ENCODE assay signal across 11 cellular contexts in genomic region chr12:121657305-121658008, GRCh38. TPM values are rescaled to one million over a fixed set of nuclear protein-coding genes. Genes with fewer than 3 reads are reported as not detected.
A peak's percentile ranks its signal among the peaks of the same experiment; 100 is the strongest.
DNase-seq lines count a peak whose midpoint lies in the region; ATAC-seq and TF ChIP-seq lines count a peak whose summit lies in the region.
"Had no signal": no experiment of that assay in that cellular context is flagged by ENCODE, and none has a peak within 500 bp of the region (broad histone marks: within the 10 kb centered on the region; RNA-seq: fewer than 3 reads in every experiment).

No MANE protein-coding gene starts in this region.

- intact Hi-C loops in CD8-positive, alpha-beta T cell (cut with DNase I, micrococcal nuclease): loop anchor here in 1 of 2 experiments (2.0 kb wide), 1 partner anchor 15 kb away; no protein-coding TSS in a partner anchor
- intact Hi-C loops in activated T-helper 2 cell treated with anti-CD3 and anti-CD28 coated beads, Interferon-gamma antibody, Interleukin-2, Interleukin-4, amounts not matched to agents 10 μg/mL and 5 μg/mL and 100 μg/mL, durations not matched to agents 14 hours and 24 hours and 36 hours (cut with micrococcal nuclease): loop anchor here (1.0 to 2.0 kb wide), 2 partner anchors 30 to 67 kb away; no protein-coding TSS in a partner anchor
- intact Hi-C loops in gastrocnemius medialis (cut with DNase I; ENCODE audit: low total_unique reads): no loop called here

- peaks cover 66% of the 10 kb centered on the region for H3K4me1 Mint-ChIP-seq in CD8-positive, alpha-beta T cell (ENCODE audit: low read depth)
- H3K4me1 Mint-ChIP-seq in activated T-helper 2 cell treated with anti-CD3 and anti-CD28 coated beads, Interferon-gamma antibody, Interleukin-2, Interleukin-4, amounts not matched to agents 10 μg/mL and 5 μg/mL and 100 μg/mL, durations not matched to agents 14 hours and 24 hours and 36 hours (ENCODE audit: low read depth): peaks cover 51% of the 10 kb centered on the region
- peaks cover 24% of the 10 kb centered on the region for H3K4me1 Mint-ChIP-seq in mesothelial cell of epicardium

- CTCF ChIA-PET in CD8-positive, alpha-beta T cell (lab: Charles Lee): interaction anchor here (0.9 to 5.2 kb wide), 6 partner anchors 12 to 105 kb away, joined by 3 to 39 read pairs (median 4); partner anchors contain the start of genes MORN3 and ORAI1

- H3K36me3 ChIP-seq in CD8-positive, alpha-beta T cell (ENCODE audit: insufficient read depth, low read length): no peaks in the 10 kb centered on the region
- H3K36me3 ChIP-seq in gastrocnemius medialis (no peaks in the 10 kb centered on the region), H7 (replicated peaks; ENCODE audit: control insufficient read depth, insufficient read depth, low read length) (no peaks in the 10 kb centered on the region)

- no peak overlapping the region for H3K4me3 Mint-ChIP-seq in CD8-positive, alpha-beta T cell
- H3K4me3 Mint-ChIP-seq in activated T-helper 2 cell treated with anti-CD3 and anti-CD28 coated beads, Interferon-gamma antibody, Interleukin-2, Interleukin-4, amounts not matched to agents 10 μg/mL and 5 μg/mL and 100 μg/mL, durations not matched to agents 14 hours and 24 hours and 36 hours (ENCODE audit: low read depth): peak overlapping the region; percentile 1
- H3K4me3 Mint-ChIP-seq in mesothelial cell of epicardium: no peak overlapping the region

- no peak overlapping the region for H3K27ac ChIP-seq in CD8-positive, alpha-beta T cell (ENCODE audit: low read depth, low read length)
- no peak overlapping the region for H3K27ac ChIP-seq in gastrocnemius medialis

- no peaks in the 10 kb centered on the region for H3K9me3 ChIP-seq in CD8-positive, alpha-beta T cell (ENCODE audit: low read length)
- no peaks in the 10 kb centered on the region for H3K9me3 ChIP-seq in gastrocnemius medialis

- POLR2A ChIA-PET in CD8-positive, alpha-beta T cell (lab: Charles Lee): interaction anchor here (0.6 to 2.9 kb wide), 6 partner anchors 8 to 30 kb away, joined by 4 to 20 read pairs (median 4); partner anchors contain the start of gene ORAI1

- H3K27me3 Mint-ChIP-seq in CD8-positive, alpha-beta T cell (ENCODE audit: low read depth): no peaks in the 10 kb centered on the region
- H3K27me3 Mint-ChIP-seq in activated T-helper 2 cell treated with anti-CD3 and anti-CD28 coated beads, Interferon-gamma antibody, Interleukin-2, Interleukin-4, amounts not matched to agents 10 μg/mL and 5 μg/mL and 100 μg/mL, durations not matched to agents 14 hours and 24 hours and 36 hours (ENCODE audit: low read depth): no peaks in the 10 kb centered on the region
- H3K27me3 Mint-ChIP-seq in mesothelial cell of epicardium (ENCODE audit: low read depth): no peaks in the 10 kb centered on the region

- H3K36me3 Mint-ChIP-seq in CD8-positive, alpha-beta T cell: peaks cover 11% of the 10 kb centered on the region
- peaks cover 12% of the 10 kb centered on the region for H3K36me3 Mint-ChIP-seq in activated T-helper 2 cell treated with anti-CD3 and anti-CD28 coated beads, Interferon-gamma antibody, Interleukin-2, Interleukin-4, amounts not matched to agents 10 μg/mL and 5 μg/mL and 100 μg/mL, durations not matched to agents 14 hours and 24 hours and 36 hours (ENCODE audit: low read depth)
- H3K36me3 Mint-ChIP-seq in mesothelial cell of epicardium: peaks cover 2% of the 10 kb centered on the region

- H3K4me1 ChIP-seq in CD8-positive, alpha-beta T cell (ENCODE audit: insufficient read depth, low read length): peaks cover 43% of the 10 kb centered on the region
- H3K4me1 ChIP-seq in gastrocnemius medialis: no peaks in the 10 kb centered on the region

- TF ChIP-seq POLR2A in gastrocnemius medialis (IDR thresholded peaks at IDR 0.05): no peak

- H3K9me3 Mint-ChIP-seq in CD8-positive, alpha-beta T cell: no peaks in the 10 kb centered on the region
- H3K9me3 Mint-ChIP-seq in activated T-helper 2 cell treated with anti-CD3 and anti-CD28 coated beads, Interferon-gamma antibody, Interleukin-2, Interleukin-4, amounts not matched to agents 10 μg/mL and 5 μg/mL and 100 μg/mL, durations not matched to agents 14 hours and 24 hours and 36 hours: no peaks in the 10 kb centered on the region
- no peaks in the 10 kb centered on the region for H3K9me3 Mint-ChIP-seq in mesothelial cell of epicardium

- DNase-seq in CD8-positive, alpha-beta T cell: no peak
- DNase-seq in KBM-7 (peak; percentile 40), mesothelial cell of epicardium (ENCODE audit: low spot score in 2 of 2, unreplicated experiment in 2 of 2) (no peak), NCI-H345 (lab: John Stamatoyannopoulos, UW) (no peak), gastrocnemius medialis (no peak), NCI-H2081 (lab: John Stamatoyannopoulos, UW) (no peak), H7 (no peak)
- DNase-seq in activated T-helper 2 cell treated with anti-CD3 and anti-CD28 coated beads, Interferon-gamma antibody, Interleukin-2, Interleukin-4, amounts not matched to agents 10 μg/mL and 5 μg/mL and 100 μg/mL, durations not matched to agents 14 hours and 24 hours and 36 hours (ENCODE audit: low spot score): no peak
- DNase-seq: activated gamma-delta T cell treated with Interleukin-2 at 50 U/mL for 16 hours, midbrain had no signal

- ATAC-seq in CD8-positive, alpha-beta T cell: no peak
- ATAC-seq in gastrocnemius medialis: no peak

- in situ Hi-C loops in KBM-7 (cut with MboI; ENCODE audit: low pct_unique_long_range_greater_than_20kb, low sequenced_read_pairs): no loop called here
- in situ Hi-C loops in gastrocnemius medialis (cut with MboI; ENCODE audit: low sequenced_read_pairs in 4 of 4): no loop called here

- H3K4me3 ChIP-seq in CD8-positive, alpha-beta T cell (ENCODE audit: low read depth, low read length): no peak overlapping the region
- H3K4me3 ChIP-seq in gastrocnemius medialis: no peak overlapping the region
- no peak overlapping the region for H3K4me3 ChIP-seq in H7 (ENCODE audit: insufficient read depth, low read depth, low read length)

- no peaks in the 10 kb centered on the region for H3K27me3 ChIP-seq in CD8-positive, alpha-beta T cell (ENCODE audit: insufficient read depth, low read length)
- H3K27me3 ChIP-seq in gastrocnemius medialis: no peaks in the 10 kb centered on the region
- no peaks in the 10 kb centered on the region for H3K27me3 ChIP-seq in H7 (ENCODE audit: control insufficient read depth, insufficient read depth, low read length)

- no peak for TF ChIP-seq CTCF in CD8-positive, alpha-beta T cell (IDR thresholded peaks at IDR 0.05)
- TF ChIP-seq CTCF in mesothelial cell of epicardium (IDR thresholded peaks at IDR 0.05; ENCODE audit: unreplicated experiment) (no peak), gastrocnemius medialis (IDR thresholded peaks at IDR 0.05 in 4 of 5, conservative IDR thresholded peaks at IDR 0.05 in 1 of 5) (no peak)

- peak overlapping the region; percentile 97 for H3K27ac Mint-ChIP-seq in CD8-positive, alpha-beta T cell
- H3K27ac Mint-ChIP-seq in activated T-helper 2 cell treated with anti-CD3 and anti-CD28 coated beads, Interferon-gamma antibody, Interleukin-2, Interleukin-4, amounts not matched to agents 10 μg/mL and 5 μg/mL and 100 μg/mL, durations not matched to agents 14 hours and 24 hours and 36 hours: peak overlapping the region; percentile 60
- H3K27ac Mint-ChIP-seq in mesothelial cell of epicardium: peak overlapping the region; percentile 78

RNA-seq across cellular contexts. Expression of gene MORN3, which starts 12.0 kb away (rescaled TPM):
- total RNA-seq in CD8-positive, alpha-beta T cell: 1 to 10 TPM; 6.7 to 7.5 TPM
- total RNA-seq in activated T-helper 2 cell treated with anti-CD3 and anti-CD28 coated beads, Interferon-gamma antibody, Interleukin-2, Interleukin-4, amounts not matched to agents 10 μg/mL and 5 μg/mL and 100 μg/mL, durations not matched to agents 14 hours and 24 hours and 36 hours: 0.34 and 0.37 TPM in 2 replicates
- 0.69 to 1.2 TPM (median 0.99 TPM) in 3 replicates for total RNA-seq in mesothelial cell of epicardium
- total RNA-seq in gastrocnemius medialis: not detected
- 0.31 and 1.5 TPM in 2 replicates for total RNA-seq in H7 (2014; rRNA removed; shearing (Covaris generic))
- total RNA-seq: RPMI7951 had no signal

RNA-seq across cellular contexts. Expression of gene ORAI1, which starts 31.1 kb away (rescaled TPM):
- 10 to 100 TPM; 59.0 to 62.1 TPM for total RNA-seq in CD8-positive, alpha-beta T cell
- total RNA-seq in activated T-helper 2 cell treated with anti-CD3 and anti-CD28 coated beads, Interferon-gamma antibody, Interleukin-2, Interleukin-4, amounts not matched to agents 10 μg/mL and 5 μg/mL and 100 μg/mL, durations not matched to agents 14 hours and 24 hours and 36 hours: 47.6 and 52.6 TPM in 2 replicates
- total RNA-seq in mesothelial cell of epicardium (9.8 to 10.3 TPM (median 9.8 TPM) in 3 replicates), gastrocnemius medialis (10 to 100 TPM in 3 of 4 donors, 1 to 10 TPM in 1; 9.9 to 29.0 (median 16.4) TPM)
- total RNA-seq in H7 (2014; rRNA removed; shearing (Covaris generic)): 24.7 and 29.1 TPM in 2 replicates

RNA-seq across cellular contexts. Expression of gene TMEM120B, which starts 55.1 kb away (rescaled TPM):
- total RNA-seq in CD8-positive, alpha-beta T cell: 1 to 10 TPM; 6.4 to 7.3 TPM
- 14.1 and 14.2 TPM in 2 replicates for total RNA-seq in activated T-helper 2 cell treated with anti-CD3 and anti-CD28 coated beads, Interferon-gamma antibody, Interleukin-2, Interleukin-4, amounts not matched to agents 10 μg/mL and 5 μg/mL and 100 μg/mL, durations not matched to agents 14 hours and 24 hours and 36 hours
- 22.3 to 22.8 TPM (median 22.4 TPM) in 3 replicates for total RNA-seq in mesothelial cell of epicardium
- total RNA-seq in gastrocnemius medialis: 10 to 100 TPM in 1 of 4 donors, 1 to 10 TPM in 3; 5.9 to 11.2 (median 6.4) TPM
- 23.8 and 33.6 TPM in 2 replicates for total RNA-seq in H7 (2014; rRNA removed; shearing (Covaris generic))
